23 cellular contexts compared by ENCODE assay signal in the genomic region with DNA sequence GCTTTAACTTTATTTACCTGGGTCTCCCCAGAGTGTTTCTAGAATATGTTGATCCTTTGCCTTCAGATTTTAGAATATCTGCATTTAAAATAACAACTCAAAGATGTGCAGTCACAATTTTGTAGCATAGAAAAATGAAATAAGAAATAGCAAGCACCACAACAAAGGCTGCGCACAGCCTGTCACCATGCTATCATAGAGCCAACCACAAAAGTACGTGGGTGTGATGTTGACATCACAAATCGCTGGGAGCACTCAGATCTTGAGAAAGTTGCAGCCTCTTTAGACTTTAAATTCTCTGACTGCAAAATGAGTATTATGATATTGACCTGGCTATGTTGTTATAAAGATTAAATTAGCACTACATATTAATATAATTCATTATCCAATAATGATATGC.
A peak's percentile ranks its signal among the peaks of the same experiment; 100 is the strongest.
DNase-seq lines count a peak whose midpoint lies in the region; ATAC-seq and TF ChIP-seq lines count a peak whose summit lies in the region.
"Had no signal": no experiment of that assay in that cellular context is flagged by ENCODE, and none has a peak within 500 bp of the region (broad histone marks: within the 10 kb centered on the region; RNA-seq: fewer than 3 reads in every experiment).

No MANE protein-coding gene starts in this region.

- no peak overlapping the region for H3K4me3 Mint-ChIP-seq in activated naive CD4-positive, alpha-beta T cell treated with anti-CD3 and anti-CD28 coated beads for 36 hours
- H3K4me3 Mint-ChIP-seq: CD4-positive, CD25-positive, alpha-beta regulatory T cell; effector memory CD8-positive, alpha-beta T cell; natural killer cell treated with Interleukin-12 subunit alpha and Interleukin-12 subunit beta and Interleukin-15 and Interleukin-18, amount 100 ng/mL, for 72 hours had no signal

- H3K36me3 ChIP-seq in stomach, result peaks cover 0 to 38% (median 6%) of the 10 kb centered on the region in 4 donors
- H3K36me3 ChIP-seq: prostate gland, vagina had no signal

- H3K36me3 Mint-ChIP-seq in activated naive CD4-positive, alpha-beta T cell treated with anti-CD3 and anti-CD28 coated beads for 36 hours (ENCODE audit: low read depth), result no peaks in the 10 kb centered on the region
- H3K36me3 Mint-ChIP-seq: CD4-positive, CD25-positive, alpha-beta regulatory T cell; natural killer cell treated with Interleukin-12 subunit alpha and Interleukin-12 subunit beta and Interleukin-15 and Interleukin-18, amount 100 ng/mL, for 72 hours had no signal

- peak overlapping the region in 4 of 5 donors; percentile 67 to 84 (median 78) for H3K27ac ChIP-seq in stomach
- H3K27ac ChIP-seq in substantia nigra (ENCODE audit: low read depth, low read length, poor library complexity, severe bottlenecking), result no peak overlapping the region
- H3K27ac ChIP-seq: hepatocyte, vagina had no signal

- CTCF ChIA-PET in activated naive CD4-positive, alpha-beta T cell treated with anti-CD3 and anti-CD28 coated beads for 36 hours (lab: Charles Lee), result no interaction called here

- no peaks in the 10 kb centered on the region for H3K9me3 ChIP-seq in stomach
- H3K9me3 ChIP-seq: prostate gland, vagina had no signal

- ATAC-seq in HG03520 (IDR thresholded peaks at IDR 0.05; ENCODE audit: unreplicated experiment), result no peak
- ATAC-seq: activated CD4-positive, CD25-positive, alpha-beta regulatory T cell treated with anti-CD3 and anti-CD28 coated beads, Interleukin-2, amount 50 U/mL, for 24 hours; effector memory CD8-positive, alpha-beta T cell; natural killer cell treated with Interleukin-12 subunit alpha and Interleukin-12 subunit beta and Interleukin-15 and Interleukin-18, amount 100 ng/mL, for 72 hours; Panc1 had no signal

- H3K9me3 Mint-ChIP-seq in activated naive CD4-positive, alpha-beta T cell treated with anti-CD3 and anti-CD28 coated beads for 36 hours, result no peaks in the 10 kb centered on the region
- H3K9me3 Mint-ChIP-seq: natural killer cell treated with Interleukin-12 subunit alpha and Interleukin-12 subunit beta and Interleukin-15 and Interleukin-18, amount 100 ng/mL, for 72 hours had no signal

- no peak for TF ChIP-seq EP300 in stomach (IDR thresholded peaks at IDR 0.05)

- intact Hi-C loops in activated naive CD4-positive, alpha-beta T cell treated with anti-CD3 and anti-CD28 coated beads for 36 hours (cut with micrococcal nuclease), result no loop called here
- intact Hi-C loops in stomach (cut with DNase I; ENCODE audit: low total_unique reads), result no loop called here

- H3K4me1 Mint-ChIP-seq in activated naive CD4-positive, alpha-beta T cell treated with anti-CD3 and anti-CD28 coated beads for 36 hours (ENCODE audit: low read depth), result peaks cover 1% of the 10 kb centered on the region

- peak; percentile 49 for DNase-seq in activated naive CD4-positive, alpha-beta T cell treated with anti-CD3 and anti-CD28 coated beads for 36 hours
- no peak for DNase-seq in activated naive CD4-positive, alpha-beta T cell treated with Interleukin-2 at 50 U/mL for 16 hours
- DNase-seq in SW480 (ENCODE audit: low spot score), result peak; percentile 79
- DNase-seq in epithelial cell of esophagus (ENCODE audit: low read depth), result peak; percentile 75
- DNase-seq in stomach, result peak; percentile 26
- DNase-seq in NCI-H69 (lab: John Stamatoyannopoulos, UW), result no peak
- no peak for DNase-seq in substantia nigra (lab: John Stamatoyannopoulos, UW)
- DNase-seq: activated CD8-positive, alpha-beta memory T cell treated with anti-CD3 and anti-CD28 coated beads, Interleukin-2, amount 50 U/mL, for 48 hours; amygdala; effector memory CD8-positive, alpha-beta T cell; islet precursor cell; KG1; NCI-H2171 treated with DMSO at 0.1 percent for 48 hours; stimulated activated naive CD4-positive, alpha-beta T cell treated with Interleukin-2 at 50 U/mL for 16 hours; T1000 had no signal

- no peak for TF ChIP-seq POLR2A in stomach (IDR thresholded peaks at IDR 0.05)

- no peak overlapping the region for H3K27ac Mint-ChIP-seq in activated naive CD4-positive, alpha-beta T cell treated with anti-CD3 and anti-CD28 coated beads for 36 hours
- H3K27ac Mint-ChIP-seq: CD4-positive, CD25-positive, alpha-beta regulatory T cell; effector memory CD8-positive, alpha-beta T cell; natural killer cell treated with Interleukin-12 subunit alpha and Interleukin-12 subunit beta and Interleukin-15 and Interleukin-18, amount 100 ng/mL, for 72 hours had no signal

- no peak for TF ChIP-seq CTCF in epithelial cell of esophagus (IDR thresholded peaks at IDR 0.05; ENCODE audit: insufficient read depth, low read depth, low read length, missing control alignments)
- TF ChIP-seq CTCF in stomach (IDR thresholded peaks at IDR 0.05), result no peak

- H3K27me3 ChIP-seq in stomach, result no peaks in the 10 kb centered on the region
- H3K27me3 ChIP-seq: hepatocyte, vagina had no signal

- WGBS in stomach, 5 donors, result 24 to 54% (median 50%) methylated on average over 3 of the region's 3 CpGs

- H3K4me3 ChIP-seq in epithelial cell of esophagus (ENCODE audit: low read length) (no peak overlapping the region), stomach (no peak overlapping the region)
- H3K4me3 ChIP-seq: hepatocyte, prostate gland, vagina had no signal

- H3K27me3 Mint-ChIP-seq in activated naive CD4-positive, alpha-beta T cell treated with anti-CD3 and anti-CD28 coated beads for 36 hours (ENCODE audit: low read depth), result no peaks in the 10 kb centered on the region
- H3K27me3 Mint-ChIP-seq: effector memory CD8-positive, alpha-beta T cell had no signal

- H3K4me1 ChIP-seq in stomach, result peaks cover 50 to 91% (median 75%) of the 10 kb centered on the region in 4 donors
- H3K4me1 ChIP-seq: prostate gland had no signal

Comparison
In these comparisons a context has a peak if more than half of its experiments do, and no peak if none do; other contexts are left out.
1. DNase-seq: peak in activated naive CD4-positive, alpha-beta T cell treated with anti-CD3 and anti-CD28 coated beads for 36 hours (single experiment), SW480 (single experiment), epithelial cell of esophagus (single experiment) and stomach (single experiment); none in activated naive CD4-positive, alpha-beta T cell treated with Interleukin-2 at 50 U/mL for 16 hours (single experiment), NCI-H69 (single experiment) and substantia nigra (0 of 49).